8 cellular contexts compared by ENCODE assay signal in genomic region chr18:3595282-3596273, GRCh38.
DNase-seq lines count a peak whose midpoint lies in the region; ATAC-seq and TF ChIP-seq lines count a peak whose summit lies in the region.

No MANE protein-coding gene starts in this region.

- no peaks in the 10 kb centered on the region for H3K27me3 Mint-ChIP-seq in activated T-cell treated with anti-CD3 and anti-CD28 coated beads, Interleukin-2, amount 50 U/mL, for 72 hours (ENCODE audit: low read depth)

- H3K4me3 Mint-ChIP-seq in activated T-cell treated with anti-CD3 and anti-CD28 coated beads, Interleukin-2, amount 50 U/mL, for 72 hours: peak overlapping the region; percentile 93 to 100

- DNase-seq in NCI-H748 (lab: John Stamatoyannopoulos, UW; ENCODE audit: unreplicated experiment): peak; percentile 68
- peak; percentile 51 to 54 for DNase-seq in activated T-cell treated with anti-CD3 and anti-CD28 coated beads, Interleukin-2, amount 50 U/mL, for 72 hours
- no peak for DNase-seq in omental fat pad (ENCODE audit: low spot score)
- DNase-seq in ecto neural progenitor cell (ENCODE audit: low spot score): no peak

- WGBS in gastroesophageal sphincter (ENCODE audit: low coverage in 1 of 2), 2 donors: 49 to 52% methylated on average over 7 to 8 of the region's 8 CpGs

- no peak for TF ChIP-seq POLR2A in gastroesophageal sphincter (IDR thresholded peaks at IDR 0.05)

- peak overlapping the region in 7 of 10 experiments; percentile 39 to 66 (median 61); a peak in 13 of 20 replicates for H3K4me3 ChIP-seq in BLaER1 treated with 17β-estradiol and CSF1 and Interleukin-3, amounts not matched to agents 10 nM and 100 nM
- H3K4me3 ChIP-seq in gastroesophageal sphincter: peak overlapping the region; percentile 48 to 74

- H3K9me3 Mint-ChIP-seq in activated T-cell treated with anti-CD3 and anti-CD28 coated beads, Interleukin-2, amount 50 U/mL, for 72 hours: peaks cover 0 to 2% of the 10 kb centered on the region in 2 donors

- H4K20me1 ChIP-seq in BLaER1 treated with 17β-estradiol and CSF1 and Interleukin-3, amounts not matched to agents 10 nM and 100 nM: no peaks in the 10 kb centered on the region

- no peaks in the 10 kb centered on the region for H3K9me3 ChIP-seq in BLaER1 treated with 17β-estradiol and CSF1 and Interleukin-3, amounts not matched to agents 10 nM and 100 nM (replicated peaks in 1 of 11)
- no peaks in the 10 kb centered on the region for H3K9me3 ChIP-seq in gastroesophageal sphincter

- H3K27me3 ChIP-seq in BLaER1 treated with 17β-estradiol and CSF1 and Interleukin-3, amounts not matched to agents 10 nM and 100 nM: no peaks in the 10 kb centered on the region
- no peaks in the 10 kb centered on the region for H3K27me3 ChIP-seq in gastroesophageal sphincter

- TF ChIP-seq CTCF in gastroesophageal sphincter (IDR thresholded peaks at IDR 0.05): no peak
- no peak for TF ChIP-seq CTCF in omental fat pad (IDR thresholded peaks at IDR 0.05)

- peak overlapping the region; percentile 65 to 98 (median 75) for H3K27ac ChIP-seq in BLaER1 treated with 17β-estradiol and CSF1 and Interleukin-3, amounts not matched to agents 10 nM and 100 nM
- H3K27ac ChIP-seq in gastroesophageal sphincter: peak overlapping the region; percentile 90 to 99 (median 95)

- peaks cover 72% of the 10 kb centered on the region for H3K4me1 Mint-ChIP-seq in activated T-cell treated with anti-CD3 and anti-CD28 coated beads, Interleukin-2, amount 50 U/mL, for 72 hours (ENCODE audit: low read depth)

- H3K9ac ChIP-seq in BLaER1 treated with 17β-estradiol and CSF1 and Interleukin-3, amounts not matched to agents 10 nM and 100 nM: peak overlapping the region; percentile 55 to 96 (median 73); a peak in 19 of 22 replicates

- ATAC-seq in GM18907 (IDR thresholded peaks at IDR 0.05; ENCODE audit: unreplicated experiment) (peak; percentile 51), HG03280 (IDR thresholded peaks at IDR 0.05; ENCODE audit: unreplicated experiment) (peak; percentile 57), gastroesophageal sphincter (peak; percentile 67), omental fat pad (ENCODE audit: low FRiP score) (peak; percentile 77)
- ATAC-seq in activated T-cell treated with anti-CD3 and anti-CD28 coated beads, Interleukin-2, amount 50 U/mL, for 72 hours (replicated peaks in 1 of 2): peak; percentile 62 to 73

- H3K4me1 ChIP-seq in BLaER1 treated with 17β-estradiol and CSF1 and Interleukin-3, amounts not matched to agents 10 nM and 100 nM: peaks cover 47 to 79% (median 61%) of the 10 kb centered on the region in 10 experiments
- H3K4me1 ChIP-seq in gastroesophageal sphincter: peaks cover 4 to 54% (median 38%) of the 10 kb centered on the region in 3 donors

- TF ChIP-seq EP300 in gastroesophageal sphincter (IDR thresholded peaks at IDR 0.05): no peak

- peak overlapping the region; percentile 71 to 99 (median 88) for H3K4me2 ChIP-seq in BLaER1 treated with 17β-estradiol and CSF1 and Interleukin-3, amounts not matched to agents 10 nM and 100 nM

- peaks cover 11 to 16% of the 10 kb centered on the region in 2 donors for H3K36me3 Mint-ChIP-seq in activated T-cell treated with anti-CD3 and anti-CD28 coated beads, Interleukin-2, amount 50 U/mL, for 72 hours (ENCODE audit: insufficient read depth in 2 of 2)

- H3K27ac Mint-ChIP-seq in activated T-cell treated with anti-CD3 and anti-CD28 coated beads, Interleukin-2, amount 50 U/mL, for 72 hours: peak overlapping the region; percentile 94

- peaks cover 0 to 17% (median 0%) of the 10 kb centered on the region in 11 experiments; a peak in 1 of 22 replicates for H3K36me3 ChIP-seq in BLaER1 treated with 17β-estradiol and CSF1 and Interleukin-3, amounts not matched to agents 10 nM and 100 nM
- no peaks in the 10 kb centered on the region for H3K36me3 ChIP-seq in gastroesophageal sphincter

Comparison
In these comparisons a context has a peak if more than half of its experiments do, and no peak if none do; other contexts are left out.
1. DNase-seq: peak in NCI-H748 (single experiment) and activated T-cell treated with anti-CD3 and anti-CD28 coated beads, Interleukin-2, amount 50 U/mL, for 72 hours (2 of 2); none in omental fat pad (single experiment) and ecto neural progenitor cell (single experiment).
2. Peak in every context shown above with its lines, with median percentiles within 50 percentile points of each other: ATAC-seq.